ENCODE assay signal across 19 cellular contexts in genomic region chr4:154366956-154367355, GRCh38.
A peak's percentile ranks its signal among the peaks of the same experiment; 100 is the strongest.
DNase-seq lines count a peak whose midpoint lies in the region; ATAC-seq and TF ChIP-seq lines count a peak whose summit lies in the region.
"Had no signal": no experiment of that assay in that cellular context is flagged by ENCODE, and none has a peak within 500 bp of the region (broad histone marks: within the 10 kb centered on the region; RNA-seq: fewer than 3 reads in every experiment).

No MANE protein-coding gene starts in this region.

- no peak overlapping the region for H3K4me3 Mint-ChIP-seq in activated B cell treated with CpG ODN at 0.5 μM for 24 hours
- H3K4me3 Mint-ChIP-seq in activated naive CD8-positive, alpha-beta T cell treated with anti-CD3 and anti-CD28 coated beads for 36 hours, result no peak overlapping the region

- H4K20me1 ChIP-seq in BLaER1 treated with 17β-estradiol and CSF1 and Interleukin-3, amounts not matched to agents 10 nM and 100 nM, result no peaks in the 10 kb centered on the region

- H3K4me3 ChIP-seq in BLaER1 treated with 17β-estradiol and CSF1 and Interleukin-3, amounts not matched to agents 10 nM and 100 nM, result no peak overlapping the region; a peak in 1 of 20 replicates
- H3K4me3 ChIP-seq in right lobe of liver, result no peak overlapping the region
- H3K4me3 ChIP-seq: esophagus muscularis mucosa had no signal

- peak overlapping the region in 10 of 11 experiments; percentile 16 to 80 (median 70); a peak in 20 of 22 replicates for H3K27ac ChIP-seq in BLaER1 treated with 17β-estradiol and CSF1 and Interleukin-3, amounts not matched to agents 10 nM and 100 nM
- H3K27ac ChIP-seq in foreskin keratinocyte (no peak overlapping the region), right lobe of liver (no peak overlapping the region)
- H3K27ac ChIP-seq: C4-2B, parathyroid adenoma had no signal

- H3K36me3 Mint-ChIP-seq in activated B cell treated with CpG ODN at 0.5 μM for 24 hours (ENCODE audit: low read depth), result no peaks in the 10 kb centered on the region
- no peaks in the 10 kb centered on the region for H3K36me3 Mint-ChIP-seq in activated naive CD8-positive, alpha-beta T cell treated with anti-CD3 and anti-CD28 coated beads for 36 hours

- H3K27me3 Mint-ChIP-seq in activated B cell treated with CpG ODN at 0.5 μM for 24 hours, result peaks cover 7% of the 10 kb centered on the region
- peaks cover 23% of the 10 kb centered on the region for H3K27me3 Mint-ChIP-seq in activated naive CD8-positive, alpha-beta T cell treated with anti-CD3 and anti-CD28 coated beads for 36 hours

- H3K9ac ChIP-seq in BLaER1 treated with 17β-estradiol and CSF1 and Interleukin-3, amounts not matched to agents 10 nM and 100 nM, result peak overlapping the region in 10 of 11 experiments; percentile 13 to 74 (median 57); a peak in 18 of 22 replicates
- H3K9ac ChIP-seq: parathyroid adenoma had no signal

- H3K4me1 Mint-ChIP-seq in activated B cell treated with CpG ODN at 0.5 μM for 24 hours, result peaks cover 34% of the 10 kb centered on the region
- H3K4me1 Mint-ChIP-seq in activated naive CD8-positive, alpha-beta T cell treated with anti-CD3 and anti-CD28 coated beads for 36 hours, result peaks cover 6% of the 10 kb centered on the region

- CTCF ChIA-PET in activated B cell treated with CpG ODN at 0.5 μM for 24 hours (lab: Charles Lee), result no interaction called here

- TF ChIP-seq POLR2A in right lobe of liver (IDR thresholded peaks at IDR 0.05), result no peak

- WGBS in right lobe of liver (ENCODE audit: insufficient coverage, low coverage, low lambda C conversion rate, missing lambda C conversion rate), result 38% methylated on average over 1 of the region's 4 CpGs

- DNase-seq in activated B cell treated with CpG ODN at 0.5 μM for 24 hours (no peak), foreskin keratinocyte (peak in 1 of 2 donors; percentile 28), pons (ENCODE audit: low spot score) (peak; percentile 22), right lobe of liver (no peak)
- DNase-seq in activated naive CD8-positive, alpha-beta T cell treated with anti-CD3 and anti-CD28 coated beads for 36 hours, result no peak
- DNase-seq in activated CD4-positive, alpha-beta T cell treated with anti-CD3 and anti-CD28 coated beads for 48 hours, result no peak
- DNase-seq: activated CD4-positive, alpha-beta T cell treated with anti-CD3 and anti-CD28 coated beads for 1 hour; GF-D8; HCEC 1CT; NCI-H2081; NCI-H446 treated with DMSO at 0.1 percent for 48 hours; stimulated activated CD4-positive, alpha-beta T cell treated with anti-CD3 and anti-CD28 coated beads, Interleukin-2, amount 100 ng/mL, for 48 hours; T-helper 9 cell had no signal

- no peaks in the 10 kb centered on the region for H3K9me3 Mint-ChIP-seq in activated B cell treated with CpG ODN at 0.5 μM for 24 hours
- H3K9me3 Mint-ChIP-seq in activated naive CD8-positive, alpha-beta T cell treated with anti-CD3 and anti-CD28 coated beads for 36 hours, result no peaks in the 10 kb centered on the region
- H3K9me3 Mint-ChIP-seq: activated T-helper 2 cell treated with anti-CD3 and anti-CD28 coated beads, Interferon-gamma antibody, Interleukin-2, Interleukin-4, amounts not matched to agents 10 μg/mL and 5 μg/mL and 100 μg/mL, durations not matched to agents 14 hours and 24 hours and 36 hours had no signal

- H3K36me3 ChIP-seq in BLaER1 treated with 17β-estradiol and CSF1 and Interleukin-3, amounts not matched to agents 10 nM and 100 nM, result peaks cover 0 to 21% (median 0%) of the 10 kb centered on the region in 11 experiments; a peak in 5 of 22 replicates
- H3K36me3 ChIP-seq in right lobe of liver, result no peaks in the 10 kb centered on the region
- H3K36me3 ChIP-seq: esophagus muscularis mucosa had no signal

- TF ChIP-seq CTCF in activated B cell treated with CpG ODN at 0.5 μM for 24 hours (IDR thresholded peaks at IDR 0.05) (no peak), foreskin keratinocyte (conservative IDR thresholded peaks at IDR 0.05) (no peak), right lobe of liver (IDR thresholded peaks at IDR 0.05) (no peak)

- no peaks in the 10 kb centered on the region for H3K27me3 ChIP-seq in BLaER1 treated with 17β-estradiol and CSF1 and Interleukin-3, amounts not matched to agents 10 nM and 100 nM
- H3K27me3 ChIP-seq in foreskin keratinocyte, result no peaks in the 10 kb centered on the region
- no peaks in the 10 kb centered on the region for H3K27me3 ChIP-seq in right lobe of liver
- H3K27me3 ChIP-seq: esophagus muscularis mucosa had no signal

- peaks cover 31 to 99% (median 90%) of the 10 kb centered on the region in 10 experiments for H3K4me1 ChIP-seq in BLaER1 treated with 17β-estradiol and CSF1 and Interleukin-3, amounts not matched to agents 10 nM and 100 nM
- H3K4me1 ChIP-seq in foreskin keratinocyte (no peaks in the 10 kb centered on the region), right lobe of liver (no peaks in the 10 kb centered on the region)
- H3K4me1 ChIP-seq: parathyroid adenoma had no signal

- intact Hi-C loops in activated B cell treated with CpG ODN at 0.5 μM for 24 hours (cut with micrococcal nuclease), result no loop called here
- intact Hi-C loops in right lobe of liver (cut with DNase I), result no loop called here

- peaks cover 0 to 23% (median 10%) of the 10 kb centered on the region in 11 experiments; a peak in 14 of 22 replicates for H3K9me3 ChIP-seq in BLaER1 treated with 17β-estradiol and CSF1 and Interleukin-3, amounts not matched to agents 10 nM and 100 nM (replicated peaks in 1 of 11)
- no peaks in the 10 kb centered on the region for H3K9me3 ChIP-seq in right lobe of liver
- H3K9me3 ChIP-seq: esophagus muscularis mucosa had no signal

- POLR2A ChIA-PET in activated B cell treated with CpG ODN at 0.5 μM for 24 hours (lab: Charles Lee), result no interaction called here

- peak overlapping the region; percentile 72 to 92 (median 85) for H3K4me2 ChIP-seq in BLaER1 treated with 17β-estradiol and CSF1 and Interleukin-3, amounts not matched to agents 10 nM and 100 nM

- peak overlapping the region; percentile 72 for H3K27ac Mint-ChIP-seq in activated B cell treated with CpG ODN at 0.5 μM for 24 hours
- H3K27ac Mint-ChIP-seq in activated naive CD8-positive, alpha-beta T cell treated with anti-CD3 and anti-CD28 coated beads for 36 hours, result no peak overlapping the region
- H3K27ac Mint-ChIP-seq: activated T-helper 2 cell treated with anti-CD3 and anti-CD28 coated beads, Interferon-gamma antibody, Interleukin-2, Interleukin-4, amounts not matched to agents 10 μg/mL and 5 μg/mL and 100 μg/mL, durations not matched to agents 14 hours and 24 hours and 36 hours had no signal

- ATAC-seq in activated B cell treated with CpG ODN at 0.5 μM for 24 hours (ENCODE audit: low read depth) (no peak), foreskin keratinocyte (peak; percentile 46), right lobe of liver (no peak), HG03280 (IDR thresholded peaks at IDR 0.05; ENCODE audit: unreplicated experiment) (no peak)

Comparison
In these comparisons a context has a peak if more than half of its experiments do, and no peak if none do; other contexts are left out.
1. H3K27ac ChIP-seq: peak in BLaER1 treated with 17β-estradiol and CSF1 and Interleukin-3, amounts not matched to agents 10 nM and 100 nM (10 of 11); none in foreskin keratinocyte (single experiment) and right lobe of liver (0 of 3).